ENCODE assay signal across 1 cellular context in the genomic region with DNA sequence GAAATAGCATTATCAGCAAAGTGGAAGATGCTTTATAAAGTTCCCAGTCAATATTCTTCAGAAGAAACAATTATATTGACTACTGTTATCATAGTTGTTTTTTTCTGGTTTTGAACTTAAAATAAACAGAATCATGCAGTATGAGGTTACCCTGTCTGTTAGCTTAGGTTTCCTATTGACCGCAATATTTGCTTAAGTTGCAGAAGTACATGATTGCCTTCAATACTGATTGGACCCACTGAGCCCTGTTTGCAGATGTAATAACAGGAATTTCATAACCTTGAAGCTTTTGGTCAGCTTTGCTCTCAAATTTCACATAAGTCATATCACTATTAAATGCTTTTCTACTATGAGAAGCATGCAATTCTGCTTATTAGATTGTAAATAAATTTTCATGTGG.
TF ChIP-seq lines count a peak whose summit lies in the region.

No MANE protein-coding gene starts in this region.

TF ChIP-seq in HepG2, 621 proteins besides CTCF, POLR2A, EP300 and RAD21 (continued from another document and continues in another):
- TF ChIP-seq RERE (CRISPR knock-in tag; IDR thresholded peaks at IDR 0.05; ENCODE audit: low read depth) (peak; percentile 82), ZNF484 (CRISPR knock-in tag; IDR thresholded peaks at IDR 0.05; ENCODE audit: borderline replicate concordance, low read depth) (no peak), FOXA1 (IDR thresholded peaks at IDR 0.05) (no peak), FOXA1 (CRISPR knock-in tag; IDR thresholded peaks at IDR 0.05) (peak; percentile 42), ZHX1 (CRISPR knock-in tag; IDR thresholded peaks at IDR 0.05; ENCODE audit: low read depth) (no peak), ZNF253 (CRISPR knock-in tag; IDR thresholded peaks at IDR 0.05; ENCODE audit: borderline replicate concordance) (no peak), ATF6 (CRISPR knock-in tag; conservative IDR thresholded peaks at IDR 0.05) (no peak), ZNF468 (CRISPR knock-in tag; IDR thresholded peaks at IDR 0.05) (no peak), SP140L (CRISPR knock-in tag; IDR thresholded peaks at IDR 0.05; ENCODE audit: borderline replicate concordance) (no peak), SP5 (CRISPR knock-in tag; IDR thresholded peaks at IDR 0.05; ENCODE audit: borderline replicate concordance, low read depth) (no peak), ZBTB42 (CRISPR knock-in tag; IDR thresholded peaks at IDR 0.05) (no peak), ZBTB26 (CRISPR knock-in tag; IDR thresholded peaks at IDR 0.05; ENCODE audit: borderline replicate concordance) (no peak), ETV6 (CRISPR knock-in tag; conservative IDR thresholded peaks at IDR 0.05) (no peak), AKNA (CRISPR knock-in tag; IDR thresholded peaks at IDR 0.05; ENCODE audit: borderline replicate concordance) (no peak), HMGXB3 (CRISPR knock-in tag; IDR thresholded peaks at IDR 0.05; ENCODE audit: borderline replicate concordance) (no peak), SPEN (CRISPR knock-in tag; IDR thresholded peaks at IDR 0.05; ENCODE audit: low read depth) (no peak), SIX1 (CRISPR knock-in tag; IDR thresholded peaks at IDR 0.05; ENCODE audit: borderline replicate concordance) (peak; percentile 72), CENPX (CRISPR knock-in tag; IDR thresholded peaks at IDR 0.05) (no peak), ZNF589 (CRISPR knock-in tag; conservative IDR thresholded peaks at IDR 0.05) (no peak), GLI4 (CRISPR knock-in tag; IDR thresholded peaks at IDR 0.05; ENCODE audit: borderline replicate concordance) (no peak), EZH2 (conservative IDR thresholded peaks at IDR 0.05; ENCODE audit: low read depth, low read length) (no peak), HHEX (CRISPR knock-in tag; IDR thresholded peaks at IDR 0.05) (peak; percentile 93)
- TF ChIP-seq, protein P1, sequence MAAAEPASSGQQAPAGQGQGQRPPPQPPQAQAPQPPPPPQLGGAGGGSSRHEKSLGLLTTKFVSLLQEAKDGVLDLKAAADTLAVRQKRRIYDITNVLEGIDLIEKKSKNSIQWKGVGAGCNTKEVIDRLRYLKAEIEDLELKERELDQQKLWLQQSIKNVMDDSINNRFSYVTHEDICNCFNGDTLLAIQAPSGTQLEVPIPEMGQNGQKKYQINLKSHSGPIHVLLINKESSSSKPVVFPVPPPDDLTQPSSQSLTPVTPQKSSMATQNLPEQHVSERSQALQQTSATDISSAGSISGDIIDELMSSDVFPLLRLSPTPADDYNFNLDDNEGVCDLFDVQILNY (CRISPR knock-in tag; conservative IDR thresholded peaks at IDR 0.05) = no peak
